Comparison of ENCODE assay signal across 14 cellular contexts in the genomic region with DNA sequence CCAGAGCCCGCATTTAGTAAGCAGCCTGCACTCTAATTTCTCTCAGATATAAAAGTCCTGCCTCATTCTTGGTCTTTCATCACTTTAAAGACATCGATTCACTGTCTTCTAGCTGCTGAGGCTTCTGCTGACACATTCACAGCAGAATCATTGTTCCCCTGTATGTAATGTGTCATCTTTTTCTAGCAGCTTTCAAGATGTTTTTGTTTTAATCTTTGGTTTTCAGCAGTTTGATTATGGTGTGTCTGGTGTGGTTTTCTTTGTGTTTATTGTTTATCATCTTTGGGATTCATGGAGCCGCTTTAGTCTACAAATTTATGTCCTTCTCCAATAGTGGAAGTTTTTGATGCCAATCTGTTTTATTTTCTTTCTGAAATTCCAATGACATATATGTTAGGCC.
DNase-seq lines count a peak whose midpoint lies in the region; ATAC-seq and TF ChIP-seq lines count a peak whose summit lies in the region.
"Had no signal": no experiment of that assay in that cellular context is flagged by ENCODE, and none has a peak within 500 bp of the region (broad histone marks: within the 10 kb centered on the region; RNA-seq: fewer than 3 reads in every experiment).

No MANE protein-coding gene starts in this region.

- H3K27ac Mint-ChIP-seq in stimulated activated naive CD8-positive, alpha-beta T cell treated with anti-CD3 and anti-CD28 coated beads, Interleukin-15, amount 100 ng/mL, for 72 hours: no peak overlapping the region
- no peak overlapping the region for H3K27ac Mint-ChIP-seq in activated T-helper 1 cell treated with anti-CD3 and anti-CD28 coated beads, Interleukin-12 subunit alpha, Interleukin-12 subunit beta, Interleukin-2, Interleukin-4 antibody, amounts not matched to agents 30 ng/mL and 10 ng/mL and 1 ng/mL, durations not matched to agents 14 hours and 24 hours and 36 hours
- H3K27ac Mint-ChIP-seq: CD8-positive, alpha-beta memory T cell had no signal

- peaks cover 30% of the 10 kb centered on the region for H3K4me1 ChIP-seq in GM23248 (ENCODE audit: insufficient read depth)
- H3K4me1 ChIP-seq: HAP-1 had no signal

- no peak overlapping the region for H3K4me3 ChIP-seq in GM23248
- no peak overlapping the region for H3K4me3 ChIP-seq in fibroblast of the aortic adventitia (ENCODE audit: low read depth, low read length)
- H3K4me3 ChIP-seq: BLaER1, HAP-1 had no signal

- DNase-seq in AG08395 (ENCODE audit: low spot score): peak; percentile 30
- peak; percentile 62 for DNase-seq in GM23248
- peak; percentile 59 for DNase-seq in M059J (ENCODE audit: low read depth)
- peak; percentile 16 for DNase-seq in fibroblast of the aortic adventitia (ENCODE audit: low read depth)
- no peak for DNase-seq in stimulated activated naive CD8-positive, alpha-beta T cell treated with anti-CD3 and anti-CD28 coated beads, Interleukin-15, amount 100 ng/mL, for 72 hours
- no peak for DNase-seq in GM03348 (ENCODE audit: low spot score)
- DNase-seq in activated T-helper 1 cell treated with anti-CD3 and anti-CD28 coated beads, Interleukin-12 subunit alpha, Interleukin-12 subunit beta, Interleukin-2, Interleukin-4 antibody, amounts not matched to agents 30 ng/mL and 10 ng/mL and 1 ng/mL, durations not matched to agents 14 hours and 24 hours and 36 hours (ENCODE audit: low spot score): no peak
- DNase-seq: AML-193; CD8-positive, alpha-beta memory T cell; DMS53 had no signal

- H2AFZ ChIP-seq in GM23248: no peak overlapping the region

- in situ Hi-C loops in GM23248 (cut with MboI): no loop called here

- peaks cover 80% of the 10 kb centered on the region for H3K27me3 Mint-ChIP-seq in stimulated activated naive CD8-positive, alpha-beta T cell treated with anti-CD3 and anti-CD28 coated beads, Interleukin-15, amount 100 ng/mL, for 72 hours
- peaks cover 26% of the 10 kb centered on the region for H3K27me3 Mint-ChIP-seq in activated T-helper 1 cell treated with anti-CD3 and anti-CD28 coated beads, Interleukin-12 subunit alpha, Interleukin-12 subunit beta, Interleukin-2, Interleukin-4 antibody, amounts not matched to agents 30 ng/mL and 10 ng/mL and 1 ng/mL, durations not matched to agents 14 hours and 24 hours and 36 hours (ENCODE audit: insufficient read depth)

- peaks cover 26% of the 10 kb centered on the region for H3K4me1 Mint-ChIP-seq in stimulated activated naive CD8-positive, alpha-beta T cell treated with anti-CD3 and anti-CD28 coated beads, Interleukin-15, amount 100 ng/mL, for 72 hours
- peaks cover 20% of the 10 kb centered on the region for H3K4me1 Mint-ChIP-seq in activated T-helper 1 cell treated with anti-CD3 and anti-CD28 coated beads, Interleukin-12 subunit alpha, Interleukin-12 subunit beta, Interleukin-2, Interleukin-4 antibody, amounts not matched to agents 30 ng/mL and 10 ng/mL and 1 ng/mL, durations not matched to agents 14 hours and 24 hours and 36 hours (ENCODE audit: low read depth)

- TF ChIP-seq CTCF in fibroblast of the aortic adventitia (IDR thresholded peaks at IDR 0.05; ENCODE audit: insufficient read depth, low read length): no peak

- 40 to 49% methylated on average over 3 of the region's 3 CpGs for WGBS in GM23248 (ENCODE audit: low coverage in 1 of 2, low lambda C conversion rate in 2 of 2, missing lambda C conversion rate in 2 of 2), 2 experiments

- no peaks in the 10 kb centered on the region for H3K9me2 ChIP-seq in GM23248 (ENCODE audit: insufficient read depth)

- no peak overlapping the region for H3K4me3 Mint-ChIP-seq in stimulated activated naive CD8-positive, alpha-beta T cell treated with anti-CD3 and anti-CD28 coated beads, Interleukin-15, amount 100 ng/mL, for 72 hours
- H3K4me3 Mint-ChIP-seq in activated T-helper 1 cell treated with anti-CD3 and anti-CD28 coated beads, Interleukin-12 subunit alpha, Interleukin-12 subunit beta, Interleukin-2, Interleukin-4 antibody, amounts not matched to agents 30 ng/mL and 10 ng/mL and 1 ng/mL, durations not matched to agents 14 hours and 24 hours and 36 hours: no peak overlapping the region
- H3K4me3 Mint-ChIP-seq: CD8-positive, alpha-beta memory T cell had no signal

- no peaks in the 10 kb centered on the region for H3K36me3 ChIP-seq in GM23248 (ENCODE audit: low read depth)
- H3K36me3 ChIP-seq: BLaER1, HAP-1 had no signal

- H3K4me2 ChIP-seq in GM23248 (ENCODE audit: unreplicated experiment): no peak overlapping the region
- H3K4me2 ChIP-seq: BLaER1 had no signal

- H3K9me3 Mint-ChIP-seq in stimulated activated naive CD8-positive, alpha-beta T cell treated with anti-CD3 and anti-CD28 coated beads, Interleukin-15, amount 100 ng/mL, for 72 hours: no peaks in the 10 kb centered on the region
- H3K9me3 Mint-ChIP-seq in activated T-helper 1 cell treated with anti-CD3 and anti-CD28 coated beads, Interleukin-12 subunit alpha, Interleukin-12 subunit beta, Interleukin-2, Interleukin-4 antibody, amounts not matched to agents 30 ng/mL and 10 ng/mL and 1 ng/mL, durations not matched to agents 14 hours and 24 hours and 36 hours: no peaks in the 10 kb centered on the region
- H3K9me3 Mint-ChIP-seq: CD8-positive, alpha-beta memory T cell had no signal

- H3F3A ChIP-seq in GM23248 (ENCODE audit: insufficient read depth): peaks cover 40% of the 10 kb centered on the region

- H4K20me1 ChIP-seq in GM23248 (ENCODE audit: insufficient read depth): no peaks in the 10 kb centered on the region
- H4K20me1 ChIP-seq: BLaER1 had no signal

- H3K36me3 Mint-ChIP-seq in activated T-helper 1 cell treated with anti-CD3 and anti-CD28 coated beads, Interleukin-12 subunit alpha, Interleukin-12 subunit beta, Interleukin-2, Interleukin-4 antibody, amounts not matched to agents 30 ng/mL and 10 ng/mL and 1 ng/mL, durations not matched to agents 14 hours and 24 hours and 36 hours (ENCODE audit: low read depth): no peaks in the 10 kb centered on the region

- H3K27me3 ChIP-seq in GM23248 (replicated peaks; ENCODE audit: insufficient read depth): no peaks in the 10 kb centered on the region
- H3K27me3 ChIP-seq: BLaER1 had no signal

- H3K9ac ChIP-seq in GM23248: no peak overlapping the region
- H3K9ac ChIP-seq: BLaER1 had no signal

- no peaks in the 10 kb centered on the region for H3K9me3 ChIP-seq in GM23248 (ENCODE audit: low read depth)
- H3K9me3 ChIP-seq: BLaER1, HAP-1 had no signal

- intact Hi-C loops in activated T-helper 1 cell treated with anti-CD3 and anti-CD28 coated beads, Interleukin-12 subunit alpha, Interleukin-12 subunit beta, Interleukin-2, Interleukin-4 antibody, amounts not matched to agents 30 ng/mL and 10 ng/mL and 1 ng/mL, durations not matched to agents 14 hours and 24 hours and 36 hours (cut with micrococcal nuclease): no loop called here

- ATAC-seq in HG02981 (IDR thresholded peaks at IDR 0.05; ENCODE audit: unreplicated experiment): no peak
- no peak for ATAC-seq in stimulated activated naive CD8-positive, alpha-beta T cell treated with anti-CD3 and anti-CD28 coated beads, Interleukin-15, amount 100 ng/mL, for 72 hours

- H3K79me2 ChIP-seq in GM23248 (ENCODE audit: insufficient read depth): no peaks in the 10 kb centered on the region

- H3K27ac ChIP-seq in GM23248: no peak overlapping the region
- H3K27ac ChIP-seq: 22Rv1, BLaER1 had no signal

Comparison
In these comparisons a context has a peak if more than half of its experiments do, and no peak if none do; other contexts are left out.
1. DNase-seq: peak in AG08395 (single experiment), GM23248 (single experiment), M059J (single experiment) and fibroblast of the aortic adventitia (single experiment); none in stimulated activated naive CD8-positive, alpha-beta T cell treated with anti-CD3 and anti-CD28 coated beads, Interleukin-15, amount 100 ng/mL, for 72 hours (0 of 2), GM03348 (single experiment) and activated T-helper 1 cell treated with anti-CD3 and anti-CD28 coated beads, Interleukin-12 subunit alpha, Interleukin-12 subunit beta, Interleukin-2, Interleukin-4 antibody, amounts not matched to agents 30 ng/mL and 10 ng/mL and 1 ng/mL, durations not matched to agents 14 hours and 24 hours and 36 hours (single experiment).